In the genomic region with DNA sequence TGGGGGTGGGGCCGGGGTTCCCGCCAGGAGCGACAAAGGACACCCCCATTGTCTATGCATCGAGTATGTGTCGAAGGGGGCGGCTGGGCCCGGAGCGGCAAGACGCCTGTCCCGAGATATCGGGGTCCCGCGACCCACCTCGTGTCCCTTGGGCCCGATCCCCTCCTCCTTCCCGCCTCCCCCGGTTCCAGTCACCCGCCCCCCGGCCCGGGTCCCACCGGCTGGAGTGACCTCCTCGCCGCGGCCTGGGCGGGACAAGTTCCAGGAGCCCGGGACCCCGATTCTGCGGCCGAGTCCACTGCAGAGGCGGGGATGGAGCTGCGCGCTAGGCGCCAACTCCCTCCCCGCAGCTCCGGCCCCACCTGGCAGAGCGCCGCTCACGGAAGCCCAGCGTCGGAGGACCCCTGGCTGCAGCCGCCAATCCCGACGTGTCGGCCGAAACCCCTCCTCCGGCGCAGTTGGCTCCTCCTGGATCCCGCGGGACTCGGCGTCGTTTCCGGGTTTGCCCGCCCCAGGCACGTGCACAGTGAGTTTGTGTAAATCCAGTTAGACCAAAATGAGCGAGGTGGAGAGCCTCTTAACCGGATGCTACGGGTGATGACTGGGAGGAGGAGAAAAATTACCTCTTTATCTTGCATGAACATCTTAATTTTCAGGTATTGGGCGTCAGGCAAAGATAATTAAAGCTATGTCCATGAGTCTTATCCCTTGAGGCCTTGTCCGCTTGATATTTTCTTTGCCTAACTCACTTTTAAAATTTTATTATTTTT, we compare ENCODE assay signal across 8 cellular contexts. TPM values are rescaled to one million over a fixed set of nuclear protein-coding genes. Genes with fewer than 3 reads are reported as not detected.
DNase-seq lines count a peak whose midpoint lies in the region; ATAC-seq and TF ChIP-seq lines count a peak whose summit lies in the region.

A gene (minus strand): TSS at position 434 of the 770 bp plus-strand sequence. CDS start 493 bp downstream, outside the sequence.

- peak within 1 kb of the TSS; percentile 91 for H3K4me3 Mint-ChIP-seq in activated naive CD4-positive, alpha-beta T cell treated with anti-CD3 and anti-CD28 coated beads, Interleukin-2, amount 50 U/mL, for 24 hours

- peak; percentile 52 for DNase-seq in BJ (ENCODE audit: low read depth)
- DNase-seq in M059J (ENCODE audit: low read depth): peak; percentile 92
- no peak for DNase-seq in glomerular endothelial cell (ENCODE audit: extremely low read depth, low read depth, low spot score)
- DNase-seq in omental fat pad (ENCODE audit: low spot score): peak; percentile 81
- peak; percentile 96 for DNase-seq in suprapubic skin (ENCODE audit: low spot score in 2 of 2)

- H3K27ac ChIP-seq in suprapubic skin: peak within 1 kb of the TSS; percentile 89

- H3K4me1 ChIP-seq in suprapubic skin: peaks cover 41% of the 10 kb centered on the region

- H3K27me3 ChIP-seq in BJ (ENCODE audit: control insufficient read depth, insufficient read depth, low read length): no peaks in the 10 kb centered on the region
- no peaks in the 10 kb centered on the region for H3K27me3 ChIP-seq in suprapubic skin

- H3K27ac Mint-ChIP-seq in activated naive CD4-positive, alpha-beta T cell treated with anti-CD3 and anti-CD28 coated beads, Interleukin-2, amount 50 U/mL, for 24 hours: peak within 1 kb of the TSS; percentile 96

- H3K9me3 ChIP-seq in suprapubic skin: no peaks in the 10 kb centered on the region

- peak in 1 of 2 donors; percentile 54 for TF ChIP-seq POLR2A in suprapubic skin (IDR thresholded peaks at IDR 0.05)

- no peaks in the 10 kb centered on the region for H3K36me3 Mint-ChIP-seq in activated naive CD4-positive, alpha-beta T cell treated with anti-CD3 and anti-CD28 coated beads, Interleukin-2, amount 50 U/mL, for 24 hours

- WGBS in suprapubic skin: 5% methylated on average over 48 of the region's 60 CpGs

- H3K9me3 Mint-ChIP-seq in activated naive CD4-positive, alpha-beta T cell treated with anti-CD3 and anti-CD28 coated beads, Interleukin-2, amount 50 U/mL, for 24 hours: no peaks in the 10 kb centered on the region

- no peaks in the 10 kb centered on the region for H3K27me3 Mint-ChIP-seq in activated naive CD4-positive, alpha-beta T cell treated with anti-CD3 and anti-CD28 coated beads, Interleukin-2, amount 50 U/mL, for 24 hours

- H3K4me3 ChIP-seq in BJ (ENCODE audit: low read depth, low read length): peak within 1 kb of the TSS; percentile 88
- peak within 1 kb of the TSS; percentile 78 for H3K4me3 ChIP-seq in suprapubic skin

- peaks cover 38% of the 10 kb centered on the region for H3K4me1 Mint-ChIP-seq in activated naive CD4-positive, alpha-beta T cell treated with anti-CD3 and anti-CD28 coated beads, Interleukin-2, amount 50 U/mL, for 24 hours

- ATAC-seq in GM19455 (IDR thresholded peaks at IDR 0.05; ENCODE audit: unreplicated experiment): peak; percentile 47
- ATAC-seq in SK-N-SH treated with all-trans-retinoic acid at 6 μM for 48 hours: peak; percentile 80
- ATAC-seq in omental fat pad (ENCODE audit: low FRiP score): peak; percentile 64

- no peaks in the 10 kb centered on the region for H3K36me3 ChIP-seq in BJ (ENCODE audit: control insufficient read depth, insufficient read depth, low read length)
- peaks cover 11% of the 10 kb centered on the region for H3K36me3 ChIP-seq in suprapubic skin

- CTCF ChIA-PET in BJ (lab: Yijun Ruan, JAX): no interaction called here

- TF ChIP-seq EP300 in suprapubic skin (IDR thresholded peaks at IDR 0.05): no peak

- POLR2A ChIA-PET in BJ (lab: Charles Lee): no interaction called here

- TF ChIP-seq CTCF in BJ (IDR thresholded peaks at IDR 0.05; ENCODE audit: insufficient read depth, low read depth, low read length) (no peak), omental fat pad (IDR thresholded peaks at IDR 0.05) (no peak), suprapubic skin (IDR thresholded peaks at IDR 0.05) (no peak)

TF ChIP-seq in SK-N-SH treated with all-trans-retinoic acid at 6 μM for 48 hours, 23 proteins besides CTCF, POLR2A, EP300 and RAD21:
- 0 out of 2 replicates have a peak, but pooled peaks have one; percentile 29 for TF ChIP-seq SNAI2 (CRISPR knock-in tag; IDR thresholded peaks at IDR 0.05)
- TF ChIP-seq, protein P1, sequence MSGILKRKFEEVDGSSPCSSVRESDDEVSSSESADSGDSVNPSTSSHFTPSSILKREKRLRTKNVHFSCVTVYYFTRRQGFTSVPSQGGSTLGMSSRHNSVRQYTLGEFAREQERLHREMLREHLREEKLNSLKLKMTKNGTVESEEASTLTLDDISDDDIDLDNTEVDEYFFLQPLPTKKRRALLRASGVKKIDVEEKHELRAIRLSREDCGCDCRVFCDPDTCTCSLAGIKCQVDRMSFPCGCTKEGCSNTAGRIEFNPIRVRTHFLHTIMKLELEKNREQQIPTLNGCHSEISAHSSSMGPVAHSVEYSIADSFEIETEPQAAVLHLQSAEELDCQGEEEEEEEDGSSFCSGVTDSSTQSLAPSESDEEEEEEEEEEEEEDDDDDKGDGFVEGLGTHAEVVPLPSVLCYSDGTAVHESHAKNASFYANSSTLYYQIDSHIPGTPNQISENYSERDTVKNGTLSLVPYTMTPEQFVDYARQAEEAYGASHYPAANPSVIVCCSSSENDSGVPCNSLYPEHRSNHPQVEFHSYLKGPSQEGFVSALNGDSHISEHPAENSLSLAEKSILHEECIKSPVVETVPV (CRISPR knock-in tag; IDR thresholded peaks at IDR 0.05): no peak
- no peak for TF ChIP-seq PPARA (CRISPR knock-in tag; IDR thresholded peaks at IDR 0.05; ENCODE audit: borderline replicate concordance)
- 0 out of 2 replicates have a peak, but pooled peaks have one; percentile 50 for TF ChIP-seq ZFP3 (CRISPR knock-in tag; IDR thresholded peaks at IDR 0.05)
- TF ChIP-seq ARNTL (CRISPR knock-in tag; IDR thresholded peaks at IDR 0.05; ENCODE audit: borderline replicate concordance, low read depth): no peak
- TF ChIP-seq, protein P2, sequence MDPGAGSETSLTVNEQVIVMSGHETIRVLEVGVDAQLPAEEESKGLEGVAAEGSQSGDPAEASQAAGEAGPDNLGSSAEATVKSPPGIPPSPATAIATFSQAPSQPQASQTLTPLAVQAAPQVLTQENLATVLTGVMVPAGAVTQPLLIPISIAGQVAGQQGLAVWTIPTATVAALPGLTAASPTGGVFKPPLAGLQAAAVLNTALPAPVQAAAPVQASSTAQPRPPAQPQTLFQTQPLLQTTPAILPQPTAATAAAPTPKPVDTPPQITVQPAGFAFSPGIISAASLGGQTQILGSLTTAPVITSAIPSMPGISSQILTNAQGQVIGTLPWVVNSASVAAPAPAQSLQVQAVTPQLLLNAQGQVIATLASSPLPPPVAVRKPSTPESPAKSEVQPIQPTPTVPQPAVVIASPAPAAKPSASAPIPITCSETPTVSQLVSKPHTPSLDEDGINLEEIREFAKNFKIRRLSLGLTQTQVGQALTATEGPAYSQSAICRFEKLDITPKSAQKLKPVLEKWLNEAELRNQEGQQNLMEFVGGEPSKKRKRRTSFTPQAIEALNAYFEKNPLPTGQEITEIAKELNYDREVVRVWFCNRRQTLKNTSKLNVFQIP (CRISPR knock-in tag; IDR thresholded peaks at IDR 0.05; ENCODE audit: borderline replicate concordance, low read depth): 0 out of 2 replicates have a peak, but pooled peaks have one; percentile 33
- no peak for TF ChIP-seq TCF4 (CRISPR knock-in tag; IDR thresholded peaks at IDR 0.05; ENCODE audit: borderline replicate concordance)
- 0 out of 2 replicates have a peak, but pooled peaks have one; percentile 73 for TF ChIP-seq CSDC2 (CRISPR knock-in tag; IDR thresholded peaks at IDR 0.05)
- no peak for TF ChIP-seq RARB (CRISPR knock-in tag; IDR thresholded peaks at IDR 0.05)
- TF ChIP-seq, protein P3, sequence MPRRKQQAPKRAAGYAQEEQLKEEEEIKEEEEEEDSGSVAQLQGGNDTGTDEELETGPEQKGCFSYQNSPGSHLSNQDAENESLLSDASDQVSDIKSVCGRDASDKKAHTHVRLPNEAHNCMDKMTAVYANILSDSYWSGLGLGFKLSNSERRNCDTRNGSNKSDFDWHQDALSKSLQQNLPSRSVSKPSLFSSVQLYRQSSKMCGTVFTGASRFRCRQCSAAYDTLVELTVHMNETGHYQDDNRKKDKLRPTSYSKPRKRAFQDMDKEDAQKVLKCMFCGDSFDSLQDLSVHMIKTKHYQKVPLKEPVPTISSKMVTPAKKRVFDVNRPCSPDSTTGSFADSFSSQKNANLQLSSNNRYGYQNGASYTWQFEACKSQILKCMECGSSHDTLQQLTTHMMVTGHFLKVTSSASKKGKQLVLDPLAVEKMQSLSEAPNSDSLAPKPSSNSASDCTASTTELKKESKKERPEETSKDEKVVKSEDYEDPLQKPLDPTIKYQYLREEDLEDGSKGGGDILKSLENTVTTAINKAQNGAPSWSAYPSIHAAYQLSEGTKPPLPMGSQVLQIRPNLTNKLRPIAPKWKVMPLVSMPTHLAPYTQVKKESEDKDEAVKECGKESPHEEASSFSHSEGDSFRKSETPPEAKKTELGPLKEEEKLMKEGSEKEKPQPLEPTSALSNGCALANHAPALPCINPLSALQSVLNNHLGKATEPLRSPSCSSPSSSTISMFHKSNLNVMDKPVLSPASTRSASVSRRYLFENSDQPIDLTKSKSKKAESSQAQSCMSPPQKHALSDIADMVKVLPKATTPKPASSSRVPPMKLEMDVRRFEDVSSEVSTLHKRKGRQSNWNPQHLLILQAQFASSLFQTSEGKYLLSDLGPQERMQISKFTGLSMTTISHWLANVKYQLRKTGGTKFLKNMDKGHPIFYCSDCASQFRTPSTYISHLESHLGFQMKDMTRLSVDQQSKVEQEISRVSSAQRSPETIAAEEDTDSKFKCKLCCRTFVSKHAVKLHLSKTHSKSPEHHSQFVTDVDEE (CRISPR knock-in tag; IDR thresholded peaks at IDR 0.05): peak; percentile 16; the same call in 1 of the 2 replicates

RNA-seq across cellular contexts. Expression of the gene that starts here (rescaled TPM):
- 47.4 and 78.0 TPM in 2 replicates for polyA plus RNA-seq in BJ (2011; rRNA removed)
- polyA minus RNA-seq in BJ (2011; rRNA and poly(A)+ RNA removed): 37.5 and 57.0 TPM in 2 replicates
- total RNA-seq in M059J (2014; rRNA removed; shearing (Covaris generic)): 118 and 126 TPM in 2 replicates
- 48.4 and 51.2 TPM in 2 replicates for total RNA-seq in glomerular endothelial cell
- 10 to 100 TPM; 27.9 to 56.8 (median 44.5) TPM for total RNA-seq in omental fat pad
- total RNA-seq in suprapubic skin: 10 to 100 TPM; 52.7 to 72.3 (median 61.6) TPM
